In genomic region chr17:7239091-7240027, GRCh38 we compare ENCODE assay signal across 1 cellular context.
TF ChIP-seq lines count a peak whose summit lies in the region.

TSS of gene PHF23 (minus strand) at chr17:7239457. CDS start at chr17:7239279, 178 bp downstream.

TF ChIP-seq in HEK293, 187 proteins besides CTCF, POLR2A, EP300 and RAD21 (continued from another document and continues in another):
- TF ChIP-seq PRDM2 (tag by site-specific recombination; IDR thresholded peaks at IDR 0.05; ENCODE audit: borderline replicate concordance) (0 out of 2 replicates have a peak, but pooled peaks have one; percentile 65), ZNF48 (tag by site-specific recombination; IDR thresholded peaks at IDR 0.05) (no peak), ZNF704 (tag by site-specific recombination; IDR thresholded peaks at IDR 0.05) (no peak), ZNF302 (tag by site-specific recombination; IDR thresholded peaks at IDR 0.05; ENCODE audit: low read depth) (no peak), ZNF24 (tag by site-specific recombination; IDR thresholded peaks at IDR 0.05) (no peak), ZNF148 (tag by site-specific recombination; IDR thresholded peaks at IDR 0.05; ENCODE audit: borderline replicate concordance) (no peak), ZNF311 (tag by site-specific recombination; IDR thresholded peaks at IDR 0.05; ENCODE audit: borderline replicate concordance) (no peak), ZNF26 (tag by site-specific recombination; IDR thresholded peaks at IDR 0.05) (no peak), ZNF513 (tag by site-specific recombination; IDR thresholded peaks at IDR 0.05) (peak; percentile 99), ZBTB48 (tag by site-specific recombination; IDR thresholded peaks at IDR 0.05) (no peak), AEBP2 (tag by site-specific recombination; IDR thresholded peaks at IDR 0.05; ENCODE audit: borderline replicate concordance) (no peak), ZFP41 (tag by site-specific recombination; IDR thresholded peaks at IDR 0.05; ENCODE audit: borderline replicate concordance) (no peak), KLF1 (tag by site-specific recombination; IDR thresholded peaks at IDR 0.05) (no peak), FEZF1 (tag by site-specific recombination; IDR thresholded peaks at IDR 0.05) (no peak), OSR2 (tag by site-specific recombination; IDR thresholded peaks at IDR 0.05) (no peak), ZNF449 (tag by site-specific recombination; IDR thresholded peaks at IDR 0.05) (no peak), ZNF701 (tag by site-specific recombination; IDR thresholded peaks at IDR 0.05) (no peak), ZNF426 (tag by site-specific recombination; IDR thresholded peaks at IDR 0.05) (no peak), GLIS2 (tag by site-specific recombination; IDR thresholded peaks at IDR 0.05) (peak; percentile 87), ZNF600 (tag by site-specific recombination; IDR thresholded peaks at IDR 0.05) (peak; percentile 78), ZNF692 (tag by site-specific recombination; IDR thresholded peaks at IDR 0.05) (no peak), ZNF140 (tag by site-specific recombination; IDR thresholded peaks at IDR 0.05) (no peak), REST (tag by site-specific recombination; IDR thresholded peaks at IDR 0.05) (no peak), ZNF544 (tag by site-specific recombination; IDR thresholded peaks at IDR 0.05) (no peak), ZNF16 (tag by site-specific recombination; IDR thresholded peaks at IDR 0.05; ENCODE audit: low read depth) (no peak), ZNF707 (tag by site-specific recombination; IDR thresholded peaks at IDR 0.05) (no peak), ZBTB11 (tag by site-specific recombination; conservative IDR thresholded peaks at IDR 0.05; ENCODE audit: low read depth) (peak; percentile 96)
